14 cellular contexts compared by ENCODE assay signal in genomic region chr2:223047260-223047761, GRCh38. TPM values are rescaled to one million over a fixed set of nuclear protein-coding genes. Genes with fewer than 3 reads are reported as not detected.
DNase-seq lines count a peak whose midpoint lies in the region; ATAC-seq and TF ChIP-seq lines count a peak whose summit lies in the region.
"Had no signal": no experiment of that assay in that cellular context is flagged by ENCODE, and none has a peak within 500 bp of the region (broad histone marks: within the 10 kb centered on the region; RNA-seq: fewer than 3 reads in every experiment).

No MANE protein-coding gene starts in this region.

- dilution Hi-C loops in mammary epithelial cell (cut with HindIII; ENCODE audit: low sequenced_read_pairs): no loop called here

- H3K4me3 ChIP-seq in KMS-11 (IDR thresholded peaks at IDR 0.05; ENCODE audit: insufficient read depth, low read depth, low read length) (no peak overlapping the region), mammary epithelial cell (replicated peaks in 1 of 3; ENCODE audit: insufficient read depth in 1 of 3, low read depth in 2 of 3, low read length in 3 of 3) (no peak overlapping the region), tibial artery (no peak overlapping the region)
- H3K4me3 ChIP-seq: dorsolateral prefrontal cortex, right lobe of liver had no signal

- DNase-seq in mammary epithelial cell (peak; percentile 18), kidney tubule cell (ENCODE audit: low spot score) (peak; percentile 70), tibial artery (peak in 1 of 2 donors; percentile 72), NCI-H1417 (lab: John Stamatoyannopoulos, UW) (no peak), CD1c-positive myeloid dendritic cell (ENCODE audit: extremely low spot score) (no peak)
- DNase-seq: activated T-cell treated with anti-CD3 and anti-CD28 coated beads for 4 hours; dorsolateral prefrontal cortex; kidney; NCI-H446; right lobe of liver; stimulated activated naive B cell treated with anti-CD40 and anti-IgM and Interleukin-4, amounts not matched to agents 10 μg/mL and 1 μg/mL and 100 μg/mL, for 72 hours had no signal

- H3K79me2 ChIP-seq in KMS-11 (ENCODE audit: insufficient read depth, low read depth) (no peaks in the 10 kb centered on the region), mammary epithelial cell (ENCODE audit: insufficient read depth, low read length) (no peaks in the 10 kb centered on the region)

- H3K9me3 ChIP-seq in mammary epithelial cell (replicated peaks; ENCODE audit: insufficient read depth, low read length) (no peaks in the 10 kb centered on the region), tibial artery (no peaks in the 10 kb centered on the region)
- H3K9me3 ChIP-seq: right lobe of liver had no signal

- no TSS peak for BruUV-seq in mammary epithelial cell (replicated peaks; lab: Mats Ljungman, UMichigan)

- ATAC-seq in activated CD4-positive, CD25-positive, alpha-beta regulatory T cell treated with anti-CD3 and anti-CD28 coated beads, Interleukin-2, amount 50 U/mL, for 24 hours: no peak
- ATAC-seq: stimulated activated naive B cell treated with anti-CD40 and anti-IgM and Interleukin-4, amounts not matched to agents 10 μg/mL and 1 μg/mL and 100 μg/mL, for 72 hours had no signal

- H3K4me2 ChIP-seq in KMS-11: peak overlapping the region; percentile 73
- H3K4me2 ChIP-seq in mammary epithelial cell (ENCODE audit: insufficient read depth, low read depth, low read length): peak overlapping the region; percentile 3

- H3K36me3 ChIP-seq in KMS-11 (ENCODE audit: insufficient read depth): no peaks in the 10 kb centered on the region
- H3K36me3 ChIP-seq in mammary epithelial cell (ENCODE audit: insufficient read depth, low read length): no peaks in the 10 kb centered on the region
- H3K36me3 ChIP-seq in tibial artery: no peaks in the 10 kb centered on the region
- H3K36me3 ChIP-seq: right lobe of liver had no signal

- H3K27me3 ChIP-seq in KMS-11 (ENCODE audit: insufficient read depth, low read depth) (no peaks in the 10 kb centered on the region), mammary epithelial cell (ENCODE audit: insufficient read depth, low read length) (no peaks in the 10 kb centered on the region), tibial artery (no peaks in the 10 kb centered on the region)
- H3K27me3 ChIP-seq: right lobe of liver had no signal

- 18% methylated on average over 4 of the region's 4 CpGs for WGBS in mammary epithelial cell (ENCODE audit: low coverage, missing lambda C conversion rate)

- no peak overlapping the region for H3K9ac ChIP-seq in KMS-11
- no peak overlapping the region for H3K9ac ChIP-seq in mammary epithelial cell (ENCODE audit: insufficient read depth, low read length)

- peaks cover 23% of the 10 kb centered on the region for H3K4me1 ChIP-seq in KMS-11 (ENCODE audit: low read depth, poor library complexity, severe bottlenecking)
- H3K4me1 ChIP-seq in mammary epithelial cell (ENCODE audit: insufficient read depth, low read length): peaks cover 25% of the 10 kb centered on the region
- peaks cover 0 to 56% (median 20%) of the 10 kb centered on the region in 4 donors for H3K4me1 ChIP-seq in tibial artery
- H3K4me1 ChIP-seq: right lobe of liver had no signal

- H4K20me1 ChIP-seq in KMS-11 (ENCODE audit: insufficient read depth): no peaks in the 10 kb centered on the region
- H4K20me1 ChIP-seq in mammary epithelial cell (ENCODE audit: insufficient read depth, low read length): no peaks in the 10 kb centered on the region

- TF ChIP-seq CTCF in KMS-11 (conservative IDR thresholded peaks at IDR 0.05; ENCODE audit: low read depth, low read length) (no peak), mammary epithelial cell (conservative IDR thresholded peaks at IDR 0.05 in 1 of 2, IDR thresholded peaks at IDR 0.05 in 1 of 2; ENCODE audit: extremely low read depth in 1 of 2, insufficient read depth in 1 of 2, low read depth in 1 of 2, low read length in 2 of 2) (no peak), tibial artery (IDR thresholded peaks at IDR 0.05) (no peak)

- in situ Hi-C loops in mammary epithelial cell (cut with MboI; ENCODE audit: low sequenced_read_pairs in 2 of 2): no loop called here

- intact Hi-C loops in mammary epithelial cell (cut with micrococcal nuclease) (no loop called here), tibial artery (cut with DNase I; ENCODE audit: low total_unique reads) (loop anchor here (2.0 kb wide), 1 partner anchor 55 kb away; no protein-coding TSS in a partner anchor)

- no peak overlapping the region for H3K27ac ChIP-seq in KMS-11
- no peak overlapping the region for H3K27ac ChIP-seq in mammary epithelial cell (ENCODE audit: insufficient read depth, low read depth, low read length)
- H3K27ac ChIP-seq in tibial artery: peak overlapping the region; percentile 75 to 80

- CTCF ChIA-PET in mammary epithelial cell (lab: Charles Lee; ENCODE audit: low non-redundant PET): no interaction called here

- 0 out of 2 replicates have a peak overlapping the region, but pooled peaks have one; percentile 22 for H2AFZ ChIP-seq in KMS-11 (ENCODE audit: low read depth)
- peak overlapping the region; percentile 54 for H2AFZ ChIP-seq in mammary epithelial cell (ENCODE audit: low read depth, low read length)

RNA-seq across cellular contexts. Expression of gene KCNE4, which starts 4.7 kb away (rescaled TPM):
- under 1 TPM; 0.33 to 0.71 TPM for total RNA-seq in mammary epithelial cell
- polyA plus RNA-seq in mammary epithelial cell: 0.25 TPM
- polyA minus RNA-seq in mammary epithelial cell: not detected
- total RNA-seq: T-helper 1 cell treated with Interleukin-12 subunit alpha and Interleukin-12 subunit beta and Interleukin-4 antibody, amounts not matched to agents 30 ng/mL and 1 ng/mL, for 36 hours had no signal

Comparison
In these comparisons a context has a peak if more than half of its experiments do, and no peak if none do; other contexts are left out.
1. H3K27ac ChIP-seq: peak in tibial artery (2 of 2); none in KMS-11 (single experiment) and mammary epithelial cell (single experiment).
2. DNase-seq: peak in mammary epithelial cell (single experiment) and kidney tubule cell (single experiment); none in NCI-H1417 (0 of 3) and CD1c-positive myeloid dendritic cell (single experiment).